In genomic region chr17:19977360-19978205, GRCh38 we compare ENCODE assay signal across 8 cellular contexts. TPM values are rescaled to one million over a fixed set of nuclear protein-coding genes. Genes with fewer than 3 reads are reported as not detected.
DNase-seq lines count a peak whose midpoint lies in the region; ATAC-seq and TF ChIP-seq lines count a peak whose summit lies in the region.

TSS of gene AKAP10 (minus strand) at chr17:19977828. CDS start at chr17:19977679, 149 bp downstream.

- no peak for TF ChIP-seq CTCF in OCI-LY3 (IDR thresholded peaks at IDR 0.05; ENCODE audit: low read depth, low read length)

- H2AFZ ChIP-seq in OCI-LY3 (ENCODE audit: low read depth, low read length): 0 out of 2 replicates have a peak within 1 kb of the TSS, but pooled peaks have one; percentile 30

- H3K4me2 ChIP-seq in OCI-LY3 (ENCODE audit: low read length): peak within 1 kb of the TSS; percentile 74

- H3K36me3 ChIP-seq in HUES64 (ENCODE audit: insufficient read depth, low read length) (peaks cover 15% of the 10 kb centered on the region), OCI-LY3 (replicated peaks; ENCODE audit: low read depth, low read length) (no peaks in the 10 kb centered on the region), mucosa of stomach (ENCODE audit: control insufficient read depth, insufficient read depth, low read length) (no peaks in the 10 kb centered on the region)

- H3K9ac ChIP-seq in HUES64 (ENCODE audit: low read depth, low read length) (peak within 1 kb of the TSS; percentile 99), OCI-LY3 (ENCODE audit: low read length) (peak within 1 kb of the TSS; percentile 83), mucosa of stomach (ENCODE audit: low read length) (peak within 1 kb of the TSS; percentile 98)

- H3K9me3 ChIP-seq in HUES64 (ENCODE audit: insufficient read depth, low read depth, low read length): peaks cover 9% of the 10 kb centered on the region; the same call in 1 of the 2 replicates
- H3K9me3 ChIP-seq in OCI-LY3 (ENCODE audit: insufficient read depth, low read length): no peaks in the 10 kb centered on the region
- no peaks in the 10 kb centered on the region for H3K9me3 ChIP-seq in mucosa of stomach (ENCODE audit: control insufficient read depth, low read length)

- peak within 1 kb of the TSS; percentile 96 for H3K27ac ChIP-seq in HUES64 (ENCODE audit: low read depth, low read length)
- peak within 1 kb of the TSS; percentile 81 for H3K27ac ChIP-seq in OCI-LY3 (ENCODE audit: low read length)

- peak; percentile 57 for TF ChIP-seq POLR2A in erythroblast (IDR thresholded peaks at IDR 0.05; ENCODE audit: low read length)

- no peaks in the 10 kb centered on the region for H3K27me3 ChIP-seq in HUES64 (ENCODE audit: insufficient read depth, low read length)
- H3K27me3 ChIP-seq in OCI-LY3 (ENCODE audit: low read depth, low read length): no peaks in the 10 kb centered on the region
- no peaks in the 10 kb centered on the region for H3K27me3 ChIP-seq in mucosa of stomach (ENCODE audit: control insufficient read depth, insufficient read depth, low read length)

- peak within 1 kb of the TSS; percentile 100 for H3K4me3 ChIP-seq in HUES64 (ENCODE audit: low read length)
- peak within 1 kb of the TSS; percentile 92 for H3K4me3 ChIP-seq in OCI-LY3 (ENCODE audit: low read length)
- H3K4me3 ChIP-seq in mucosa of stomach (ENCODE audit: low read length): peak within 1 kb of the TSS; percentile 85

- H3K79me2 ChIP-seq in OCI-LY3 (ENCODE audit: low read length): peaks cover 50% of the 10 kb centered on the region

- DNase-seq in DMS 273 (lab: John Stamatoyannopoulos, UW; ENCODE audit: unreplicated experiment): peak; percentile 93
- DNase-seq in activated T-cell treated with anti-CD3 and anti-CD28 coated beads for 4 hours: peak; percentile 94
- peak; percentile 93 to 94 for DNase-seq in erythroblast (lab: John Stamatoyannopoulos, UW)
- peak; percentile 87 to 90 for DNase-seq in stimulated activated CD8-positive, alpha-beta memory T cell treated with anti-CD3 and anti-CD28 coated beads, Interleukin-7, amount 100 ng/mL, for 1 hour (ENCODE audit: low read depth in 2 of 2)

- whole genome bisulfite sequencing in HUES64: under 1% methylated on average over 75 of the region's 75 CpGs

- no peaks in the 10 kb centered on the region for H4K20me1 ChIP-seq in OCI-LY3 (ENCODE audit: insufficient read depth, low read length)

- ATAC-seq in GM21447 (IDR thresholded peaks at IDR 0.05; ENCODE audit: unreplicated experiment): peak; percentile 78

- H3K4me1 ChIP-seq in HUES64 (ENCODE audit: insufficient read depth, low read length) (peaks cover 10% of the 10 kb centered on the region; the same call in 1 of the 2 replicates), OCI-LY3 (ENCODE audit: low read length) (peaks cover 3% of the 10 kb centered on the region; the same call in 1 of the 2 replicates), mucosa of stomach (ENCODE audit: control insufficient read depth, insufficient read depth, low read length) (peaks cover 13% of the 10 kb centered on the region)

RNA-seq across cellular contexts. Expression of gene AKAP10, which starts in this region (rescaled TPM):
- 12.2 TPM for polyA plus RNA-seq in HUES64 (2013, experiment 1 of 2)
- polyA plus RNA-seq in HUES64 (2013, experiment 2 of 2): 14.7 TPM

Comparison
In these comparisons a context has a peak if more than half of its experiments do, and no peak if none do; other contexts are left out.
1. Peak in every context shown above with its lines: DNase-seq, ATAC-seq, H3K4me3 ChIP-seq and H3K27ac ChIP-seq.